32 cellular contexts compared by ENCODE assay signal in the genomic region with DNA sequence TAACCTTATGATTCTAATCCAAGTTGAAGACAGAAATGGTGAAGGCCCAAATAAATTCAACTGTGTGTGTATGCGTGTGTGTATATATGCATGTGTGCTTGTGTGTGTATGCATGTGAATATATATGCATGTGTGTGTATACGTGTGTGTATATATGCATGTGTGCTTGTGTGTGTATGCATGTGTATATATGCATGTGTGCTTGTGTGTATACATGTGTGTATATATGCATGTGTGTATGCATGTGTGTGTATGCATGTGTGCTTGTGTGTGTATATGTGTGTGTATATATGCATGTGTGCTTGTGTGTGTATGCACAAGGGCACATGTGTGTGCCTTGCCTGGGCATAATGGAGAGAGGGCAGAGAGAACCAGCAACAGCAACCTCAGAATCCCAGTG.
"Had no signal": no experiment of that assay in that cellular context is flagged by ENCODE, and none has a peak within 500 bp of the region (broad histone marks: within the 10 kb centered on the region; RNA-seq: fewer than 3 reads in every experiment).

No MANE protein-coding gene starts in this region.

- H3K36me3 Mint-ChIP-seq: naive thymus-derived CD8-positive, alpha-beta T cell; natural killer cell treated with Interleukin-12 subunit alpha and Interleukin-12 subunit beta and Interleukin-15 and Interleukin-18, amount 100 ng/mL, for 72 hours; neural progenitor cell; stimulated activated memory B cell treated with anti-CD40 and anti-IgM and Interleukin-4, amounts not matched to agents 10 μg/mL and 1 μg/mL and 100 μg/mL, for 72 hours; type B pancreatic cell had no signal

- H3K36me3 ChIP-seq: neural progenitor cell, ovary, spleen, suprapubic skin, tibial artery, transverse colon, upper lobe of right lung, vagina had no signal

- DNase-seq: naive thymus-derived CD8-positive, alpha-beta T cell; nephron progenitor cell; occipital lobe; ovary; posterior cingulate gyrus; psoas muscle; right cardiac atrium; spleen; stimulated activated CD4-positive, alpha-beta T cell treated with anti-CD3 and anti-CD28 coated beads, Interleukin-12 subunit alpha, Interleukin-12 subunit beta, amount 100 ng/mL, for 4 hours; stimulated activated CD4-positive, alpha-beta T cell treated with anti-CD3 and anti-CD28 coated beads, Interleukin-1b, Interleukin-23, amount 100 ng/mL, for 48 hours; stimulated activated CD4-positive, alpha-beta T cell treated with anti-CD3 and anti-CD28 coated beads, Interleukin-4, amount 100 ng/mL, for 1 hour; stimulated activated CD4-positive, alpha-beta T cell treated with anti-CD3 and anti-CD28 coated beads, Interleukin-4, amount 100 ng/mL, for 4 hours; stimulated activated CD8-positive, alpha-beta memory T cell treated with anti-CD3 and anti-CD28 coated beads, Interleukin-4, amount 100 ng/mL, for 48 hours; stimulated activated naive CD4-positive, alpha-beta T cell; stimulated activated naive CD8-positive, alpha-beta T cell treated with anti-CD3 and anti-CD28 coated beads, Interleukin-15, amount 100 ng/mL, for 72 hours; stimulated activated naive CD8-positive, alpha-beta T cell treated with anti-CD3 and anti-CD28 coated beads, Interleukin-15, Interleukin-2, amounts not matched to agents 100 U/mL and 50 U/mL, for 24 hours; substantia nigra; testis; tibial artery; transverse colon; upper lobe of right lung had no signal

- ATAC-seq: naive thymus-derived CD8-positive, alpha-beta T cell; natural killer cell treated with Interleukin-12 subunit alpha and Interleukin-12 subunit beta and Interleukin-15 and Interleukin-18, amount 100 ng/mL, for 72 hours; psoas muscle; right cardiac atrium; sciatic nerve; stimulated activated memory B cell treated with anti-CD40 and anti-IgM and Interleukin-4, amounts not matched to agents 10 μg/mL and 1 μg/mL and 100 μg/mL, for 72 hours; stimulated activated naive CD8-positive, alpha-beta T cell treated with anti-CD3 and anti-CD28 coated beads, Interleukin-15, amount 100 ng/mL, for 72 hours; stimulated activated naive CD8-positive, alpha-beta T cell treated with anti-CD3 and anti-CD28 coated beads, Interleukin-15, Interleukin-2, amounts not matched to agents 100 U/mL and 50 U/mL, for 24 hours; upper lobe of right lung had no signal

- H3K27me3 Mint-ChIP-seq: progenitor cell of endocrine pancreas; stimulated activated naive CD8-positive, alpha-beta T cell treated with anti-CD3 and anti-CD28 coated beads, Interleukin-15, amount 100 ng/mL, for 72 hours had no signal

- H3K4me3 ChIP-seq: neural progenitor cell, ovary, psoas muscle, skin epidermis, smooth muscle cell, spleen, suprapubic skin, testis, tibial artery, transverse colon, upper lobe of right lung, vagina had no signal

- H3K4me1 ChIP-seq: neural progenitor cell, parathyroid adenoma, psoas muscle, spleen, suprapubic skin, testis, tibial artery, transverse colon, upper lobe of right lung, vagina had no signal

- H3K79me2 ChIP-seq: parathyroid adenoma had no signal

- H3K4me2 ChIP-seq: neural progenitor cell, smooth muscle cell had no signal

- H3K4me1 Mint-ChIP-seq: naive thymus-derived CD8-positive, alpha-beta T cell; nephron progenitor cell; neural progenitor cell; stimulated activated memory B cell treated with anti-CD40 and anti-IgM and Interleukin-4, amounts not matched to agents 10 μg/mL and 1 μg/mL and 100 μg/mL, for 72 hours; stimulated activated naive CD8-positive, alpha-beta T cell treated with anti-CD3 and anti-CD28 coated beads, Interleukin-15, amount 100 ng/mL, for 72 hours had no signal

- H3K9me3 Mint-ChIP-seq: natural killer cell treated with Interleukin-12 subunit alpha and Interleukin-12 subunit beta and Interleukin-15 and Interleukin-18, amount 100 ng/mL, for 72 hours; neural progenitor cell; stimulated activated naive CD8-positive, alpha-beta T cell treated with anti-CD3 and anti-CD28 coated beads, Interleukin-15, amount 100 ng/mL, for 72 hours; type B pancreatic cell had no signal

- H3K27ac Mint-ChIP-seq: naive thymus-derived CD8-positive, alpha-beta T cell; natural killer cell treated with Interleukin-12 subunit alpha and Interleukin-12 subunit beta and Interleukin-15 and Interleukin-18, amount 100 ng/mL, for 72 hours; nephron progenitor cell; neural progenitor cell; progenitor cell of endocrine pancreas; stimulated activated memory B cell treated with anti-CD40 and anti-IgM and Interleukin-4, amounts not matched to agents 10 μg/mL and 1 μg/mL and 100 μg/mL, for 72 hours; stimulated activated naive CD8-positive, alpha-beta T cell treated with anti-CD3 and anti-CD28 coated beads, Interleukin-15, amount 100 ng/mL, for 72 hours; type B pancreatic cell had no signal

- H3K4me3 Mint-ChIP-seq: naive thymus-derived CD8-positive, alpha-beta T cell; natural killer cell treated with Interleukin-12 subunit alpha and Interleukin-12 subunit beta and Interleukin-15 and Interleukin-18, amount 100 ng/mL, for 72 hours; nephron progenitor cell; neural progenitor cell; stimulated activated memory B cell treated with anti-CD40 and anti-IgM and Interleukin-4, amounts not matched to agents 10 μg/mL and 1 μg/mL and 100 μg/mL, for 72 hours; stimulated activated naive CD8-positive, alpha-beta T cell treated with anti-CD3 and anti-CD28 coated beads, Interleukin-15, amount 100 ng/mL, for 72 hours; type B pancreatic cell had no signal

- H2AFZ ChIP-seq: neural progenitor cell, parathyroid adenoma had no signal

- H3K9me3 ChIP-seq: ovary, psoas muscle, suprapubic skin, testis, tibial artery, transverse colon, upper lobe of right lung, vagina had no signal

- H3K9ac ChIP-seq: neural progenitor cell, parathyroid adenoma had no signal

- H3K27me3 ChIP-seq: neural progenitor cell, ovary, spleen, suprapubic skin, testis, tibial artery, transverse colon, upper lobe of right lung, vagina had no signal

- H3K27ac ChIP-seq: neural progenitor cell, ovary, parathyroid adenoma, psoas muscle, skin epidermis, spleen, suprapubic skin, testis, tibial artery, transverse colon, upper lobe of right lung, vagina had no signal
